26 cellular contexts compared by ENCODE assay signal in the genomic region with DNA sequence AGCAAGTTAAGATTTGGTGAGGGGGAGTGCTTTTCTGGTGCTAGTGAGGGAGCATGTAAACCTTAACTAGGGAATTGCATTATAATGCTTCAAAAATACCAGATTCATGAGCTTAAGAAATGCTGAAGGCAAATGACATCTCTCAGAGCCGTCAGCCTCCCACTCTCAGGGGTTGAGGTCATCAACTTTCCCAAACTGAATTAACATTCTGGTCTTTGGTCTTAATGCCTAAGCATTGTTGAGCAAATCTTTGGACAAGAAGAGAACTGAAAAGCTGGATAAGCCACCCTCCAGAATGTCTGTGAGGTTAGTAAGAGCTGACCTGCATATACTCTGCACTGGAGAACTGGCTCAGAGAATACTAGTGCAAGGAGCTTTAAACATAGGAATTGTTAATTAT.
"Had no signal": no experiment of that assay in that cellular context is flagged by ENCODE, and none has a peak within 500 bp of the region (broad histone marks: within the 10 kb centered on the region; RNA-seq: fewer than 3 reads in every experiment).

No MANE protein-coding gene starts in this region.

- DNase-seq: hippocampal formation; kidney glomerular epithelial cell; left colon; left lung; lower lobe of right lung; mammary epithelial cell; mesenchymal stem cell; naive thymus-derived CD8-positive, alpha-beta T cell; ovary; posterior cingulate gyrus; right lobe of liver; stimulated activated CD4-positive, alpha-beta T cell treated with anti-CD3 and anti-CD28 coated beads, Interleukin-12 subunit alpha, Interleukin-12 subunit beta, amount 100 ng/mL, for 4 hours; stimulated activated CD4-positive, alpha-beta T cell treated with anti-CD3 and anti-CD28 coated beads, Interleukin-15, amount 100 ng/mL, for 24 hours; stimulated activated CD4-positive, alpha-beta T cell treated with anti-CD3 and anti-CD28 coated beads, Interleukin-2, amount 100 ng/mL, for 24 hours; stimulated activated CD4-positive, alpha-beta T cell treated with anti-CD3 and anti-CD28 coated beads, Interleukin-4, amount 100 ng/mL, for 1 hour; stimulated activated naive B cell treated with anti-CD40 and anti-IgM and Interleukin-4, amounts not matched to agents 10 μg/mL and 1 μg/mL and 100 μg/mL, for 72 hours; stimulated activated naive CD8-positive, alpha-beta T cell treated with anti-CD3 and anti-CD28 coated beads, Interleukin-15, Interleukin-2, amounts not matched to agents 100 U/mL and 50 U/mL, for 24 hours; stomach; thyroid gland; transverse colon; upper lobe of left lung had no signal

- H3K4me3 Mint-ChIP-seq: naive thymus-derived CD8-positive, alpha-beta T cell; nephron; neural crest cell; stimulated activated naive B cell treated with anti-CD40 and anti-IgM and Interleukin-4, amounts not matched to agents 10 μg/mL and 1 μg/mL and 100 μg/mL, for 72 hours had no signal

- H3K27me3 ChIP-seq: left lung, ovary, right lobe of liver, stomach, testis, thyroid gland, transverse colon, upper lobe of left lung, vagina had no signal

- H3K9me3 Mint-ChIP-seq: naive thymus-derived CD8-positive, alpha-beta T cell; nephron; neural crest cell; stimulated activated naive B cell treated with anti-CD40 and anti-IgM and Interleukin-4, amounts not matched to agents 10 μg/mL and 1 μg/mL and 100 μg/mL, for 72 hours had no signal

- H3K27ac Mint-ChIP-seq: naive thymus-derived CD8-positive, alpha-beta T cell; stimulated activated naive B cell treated with anti-CD40 and anti-IgM and Interleukin-4, amounts not matched to agents 10 μg/mL and 1 μg/mL and 100 μg/mL, for 72 hours had no signal

- H3K27me3 Mint-ChIP-seq: stimulated activated naive B cell treated with anti-CD40 and anti-IgM and Interleukin-4, amounts not matched to agents 10 μg/mL and 1 μg/mL and 100 μg/mL, for 72 hours had no signal

- H3K9me3 ChIP-seq: lower lobe of right lung, ovary, prostate gland, right lobe of liver, stomach, testis, thyroid gland, transverse colon, upper lobe of left lung, vagina had no signal

- H3K36me3 Mint-ChIP-seq: naive thymus-derived CD8-positive, alpha-beta T cell; stimulated activated naive B cell treated with anti-CD40 and anti-IgM and Interleukin-4, amounts not matched to agents 10 μg/mL and 1 μg/mL and 100 μg/mL, for 72 hours had no signal

- ATAC-seq: left colon; left lung; lower lobe of right lung; naive thymus-derived CD8-positive, alpha-beta T cell; stimulated activated naive B cell treated with anti-CD40 and anti-IgM and Interleukin-4, amounts not matched to agents 10 μg/mL and 1 μg/mL and 100 μg/mL, for 72 hours; stimulated activated naive CD8-positive, alpha-beta T cell treated with anti-CD3 and anti-CD28 coated beads, Interleukin-15, Interleukin-2, amounts not matched to agents 100 U/mL and 50 U/mL, for 24 hours had no signal

- H3K4me3 ChIP-seq: left lung, lower lobe of right lung, ovary, prostate gland, right lobe of liver, stomach, testis, thyroid gland, transverse colon, upper lobe of left lung, vagina had no signal

- H3K27ac ChIP-seq: left lung, lower lobe of right lung, ovary, prostate gland, right lobe of liver, stomach, thyroid gland, transverse colon, upper lobe of left lung, vagina had no signal

- H3K4me1 ChIP-seq: left lung, lower lobe of right lung, prostate gland, right lobe of liver, stomach, thyroid gland, transverse colon, vagina had no signal

- H3K4me1 Mint-ChIP-seq: naive thymus-derived CD8-positive, alpha-beta T cell; stimulated activated naive B cell treated with anti-CD40 and anti-IgM and Interleukin-4, amounts not matched to agents 10 μg/mL and 1 μg/mL and 100 μg/mL, for 72 hours had no signal

- H3K36me3 ChIP-seq: left lung, lower lobe of right lung, ovary, prostate gland, right lobe of liver, stomach, thyroid gland, transverse colon, upper lobe of left lung, vagina had no signal
